In the genomic region with DNA sequence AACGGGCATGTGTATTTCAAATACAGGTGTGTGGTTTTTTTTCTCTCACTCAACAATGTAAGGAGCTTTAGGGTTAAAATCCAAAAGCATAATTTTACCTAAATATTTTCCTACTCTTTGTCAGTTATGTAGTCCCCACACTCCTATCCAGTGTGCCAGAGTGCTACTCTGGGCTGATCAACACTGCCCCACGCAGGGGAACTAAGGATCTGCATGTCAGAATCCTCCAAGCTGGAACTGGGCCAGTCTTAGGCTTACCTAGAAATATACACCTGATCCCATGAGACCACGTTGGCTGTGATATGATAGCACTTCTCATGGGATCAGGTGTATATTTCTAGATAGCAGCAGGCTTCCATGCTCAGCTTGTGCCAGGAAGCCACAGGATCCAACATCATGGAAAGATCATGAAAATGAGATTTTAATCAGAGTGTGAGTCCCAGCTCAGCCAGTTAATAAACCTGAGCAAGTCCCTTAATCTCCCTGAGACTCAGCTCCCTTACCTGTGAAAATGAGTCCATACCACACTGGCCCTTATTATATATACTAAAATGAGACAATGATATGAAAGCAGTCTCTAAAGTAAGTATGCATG, we compare ENCODE assay signal across 8 cellular contexts. TPM values are rescaled to one million over a fixed set of nuclear protein-coding genes. Genes with fewer than 3 reads are reported as not detected.
A peak's percentile ranks its signal among the peaks of the same experiment; 100 is the strongest.
DNase-seq lines count a peak whose midpoint lies in the region; ATAC-seq, FAIRE-seq and TF ChIP-seq lines count a peak whose summit lies in the region.

No MANE protein-coding gene starts in this region.

- no peaks in the 10 kb centered on the region; the same call in 1 of the 2 replicates for H3K9me3 ChIP-seq in Loucy (ENCODE audit: insufficient read depth, low read depth, low read length)

- H3K9me2 ChIP-seq in Loucy (replicated peaks; ENCODE audit: low read depth, low read length) = no peaks in the 10 kb centered on the region

- intact Hi-C loops in sciatic nerve (cut with DNase I) = no loop called here

- H3F3A ChIP-seq in Loucy (ENCODE audit: low read depth) = no peaks in the 10 kb centered on the region

- DNase-seq in NCI-H510A treated with DMSO at 0.1 percent for 48 hours (lab: John Stamatoyannopoulos, UW) = peak; percentile 23
- DNase-seq in NCI-H510A (lab: John Stamatoyannopoulos, UW) = no peak
- peak; percentile 6 for DNase-seq in H54 (ENCODE audit: insufficient read length, low spot score)
- peak; percentile 1 for DNase-seq in T-helper 9 cell
- peak; percentile 4 for DNase-seq in effector CD8-positive, alpha-beta T cell (lab: John Stamatoyannopoulos, UW)
- peak; percentile 22 for DNase-seq in retina
- DNase-seq in sciatic nerve (ENCODE audit: low spot score) = no peak

- H3K36me3 ChIP-seq in Loucy (ENCODE audit: insufficient read depth, low read length) = no peaks in the 10 kb centered on the region

- H3K27me3 ChIP-seq in Loucy (ENCODE audit: insufficient read depth, low read length, poor library complexity, severe bottlenecking) = no peaks in the 10 kb centered on the region

- no peaks in the 10 kb centered on the region for H4K20me1 ChIP-seq in Loucy (ENCODE audit: insufficient read depth, low read length, poor library complexity, severe bottlenecking)

- FAIRE-seq in H54 (lab: Jason Lieb, UNC) = peak; percentile 76

- peaks cover 24% of the 10 kb centered on the region for H3K4me1 ChIP-seq in Loucy (ENCODE audit: insufficient read depth, low read length, poor library complexity, severe bottlenecking)

- H3K79me2 ChIP-seq in Loucy (ENCODE audit: insufficient read depth, low read length) = no peaks in the 10 kb centered on the region

- no peak overlapping the region for H3K4me2 ChIP-seq in Loucy (ENCODE audit: low read depth, low read length, poor library complexity, severe bottlenecking)

- no peak overlapping the region for H2AFZ ChIP-seq in Loucy (ENCODE audit: low read length)

- TF ChIP-seq POLR2A in H54 (IDR thresholded peaks at IDR 0.05; ENCODE audit: low read depth, low read length) = no peak

- ATAC-seq in sciatic nerve = no peak

- no peak overlapping the region for H3K4me3 ChIP-seq in Loucy (ENCODE audit: low read length, poor library complexity, severe bottlenecking)

- H3K9ac ChIP-seq in Loucy (ENCODE audit: low read depth, low read length, poor library complexity, severe bottlenecking) = no peak overlapping the region

- TF ChIP-seq CTCF in Loucy (conservative IDR thresholded peaks at IDR 0.05; ENCODE audit: low read length) = peak; percentile 96

RNA-seq across cellular contexts. Expression of a gene that starts 29.7 kb away (rescaled TPM):
- 12.3 TPM for total RNA-seq in sciatic nerve

Comparison
In these comparisons a context has a peak if more than half of its experiments do, and no peak if none do; other contexts are left out.
1. DNase-seq: peak in NCI-H510A treated with DMSO at 0.1 percent for 48 hours (single experiment), H54 (single experiment), T-helper 9 cell (single experiment), effector CD8-positive, alpha-beta T cell (single experiment) and retina (single experiment); none in NCI-H510A (single experiment) and sciatic nerve (single experiment).